Comparison of ENCODE assay signal across 24 cellular contexts in genomic region chr1:25554886-25555752, GRCh38. TPM values are rescaled to one million over a fixed set of nuclear protein-coding genes. Genes with fewer than 3 reads are reported as not detected.
DNase-seq lines count a peak whose midpoint lies in the region; ATAC-seq and TF ChIP-seq lines count a peak whose summit lies in the region.
"Had no signal": no experiment of that assay in that cellular context is flagged by ENCODE, and none has a peak within 500 bp of the region (broad histone marks: within the 10 kb centered on the region; RNA-seq: fewer than 3 reads in every experiment).

No MANE protein-coding gene starts in this region.

- H4K20me1 ChIP-seq in PC-9 (ENCODE audit: insufficient read depth): no peaks in the 10 kb centered on the region

- intact Hi-C loops in activated CD8-positive, alpha-beta T cell treated with anti-CD3 and anti-CD28 coated beads for 36 hours (cut with micrococcal nuclease): no loop called here
- intact Hi-C loops in activated T-helper 2 cell treated with anti-CD3 and anti-CD28 coated beads, Interferon-gamma antibody, Interleukin-2, Interleukin-4, amounts not matched to agents 10 μg/mL and 5 μg/mL and 100 μg/mL, durations not matched to agents 14 hours and 24 hours and 36 hours (cut with micrococcal nuclease): no loop called here
- intact Hi-C loops in PC-9 (cut with micrococcal nuclease; ENCODE audit: unreplicated experiment): no loop called here

- H3K27me3 Mint-ChIP-seq in activated CD8-positive, alpha-beta T cell treated with anti-CD3 and anti-CD28 coated beads, Interleukin-2, amount 10 ng/mL, durations not matched to agents 7 days and 5 days (ENCODE audit: low read depth): no peaks in the 10 kb centered on the region
- H3K27me3 Mint-ChIP-seq in activated CD8-positive, alpha-beta T cell treated with anti-CD3 and anti-CD28 coated beads for 36 hours: no peaks in the 10 kb centered on the region
- H3K27me3 Mint-ChIP-seq in T-helper 17 cell: no peaks in the 10 kb centered on the region
- peaks cover 4% of the 10 kb centered on the region for H3K27me3 Mint-ChIP-seq in activated T-helper 2 cell treated with anti-CD3 and anti-CD28 coated beads, Interferon-gamma antibody, Interleukin-2, Interleukin-4, amounts not matched to agents 10 μg/mL and 5 μg/mL and 100 μg/mL, durations not matched to agents 14 hours and 24 hours and 36 hours (ENCODE audit: low read depth)
- H3K27me3 Mint-ChIP-seq: activated CD4-positive, alpha-beta T cell treated with anti-CD3 and anti-CD28 coated beads, Interleukin-2, amount 10 ng/mL, durations not matched to agents 24 days and 14 days; progenitor cell of endocrine pancreas had no signal

- H2AFZ ChIP-seq in PC-9: no peak overlapping the region

- peak overlapping the region; percentile 57 for H3K27ac Mint-ChIP-seq in activated CD8-positive, alpha-beta T cell treated with anti-CD3 and anti-CD28 coated beads, Interleukin-2, amount 10 ng/mL, durations not matched to agents 7 days and 5 days
- H3K27ac Mint-ChIP-seq in activated CD8-positive, alpha-beta T cell treated with anti-CD3 and anti-CD28 coated beads for 36 hours: no peak overlapping the region
- peak overlapping the region; percentile 87 for H3K27ac Mint-ChIP-seq in T-helper 17 cell
- no peak overlapping the region for H3K27ac Mint-ChIP-seq in activated T-helper 2 cell treated with anti-CD3 and anti-CD28 coated beads, Interferon-gamma antibody, Interleukin-2, Interleukin-4, amounts not matched to agents 10 μg/mL and 5 μg/mL and 100 μg/mL, durations not matched to agents 14 hours and 24 hours and 36 hours
- H3K27ac Mint-ChIP-seq: activated CD4-positive, alpha-beta T cell treated with anti-CD3 and anti-CD28 coated beads, Interleukin-2, amount 10 ng/mL, durations not matched to agents 24 days and 14 days; activated naive CD4-positive, alpha-beta T cell treated with anti-CD3 and anti-CD28 coated beads for 36 hours; nephron progenitor cell; progenitor cell of endocrine pancreas had no signal

- TF ChIP-seq CTCF in activated CD8-positive, alpha-beta T cell treated with anti-CD3 and anti-CD28 coated beads for 36 hours (IDR thresholded peaks at IDR 0.05): no peak
- TF ChIP-seq CTCF in fibroblast of pulmonary artery (IDR thresholded peaks at IDR 0.05; ENCODE audit: low read length, missing control alignments): no peak
- TF ChIP-seq CTCF in thoracic aorta (IDR thresholded peaks at IDR 0.05): no peak
- TF ChIP-seq CTCF in PC-9 (conservative IDR thresholded peaks at IDR 0.05): no peak

- no peaks in the 10 kb centered on the region for H3K27me3 ChIP-seq in thoracic aorta (replicated peaks; ENCODE audit: insufficient read depth)
- H3K27me3 ChIP-seq in PC-9 (ENCODE audit: insufficient read depth, low read depth): no peaks in the 10 kb centered on the region
- H3K27me3 ChIP-seq: foreskin keratinocyte, stomach had no signal

- no TSS peak for BruUV-seq in PC-9 (replicated peaks; lab: Mats Ljungman, UMichigan)

- H3K36me3 ChIP-seq in thoracic aorta (peaks cover 3% of the 10 kb centered on the region), PC-9 (ENCODE audit: low read depth) (no peaks in the 10 kb centered on the region)

- 0 out of 2 replicates have a peak, but pooled peaks cover 15% of the 10 kb centered on the region for H3K79me2 ChIP-seq in PC-9 (ENCODE audit: low read depth)

- no peak overlapping the region for H3K4me2 ChIP-seq in PC-9
- H3K4me2 ChIP-seq: A549, smooth muscle cell had no signal

- H3K27ac ChIP-seq in thoracic aorta (peak overlapping the region; percentile 58 to 92), PC-9 (no peak overlapping the region)
- H3K27ac ChIP-seq: A549, foreskin keratinocyte had no signal

- no peaks in the 10 kb centered on the region for H3K9me3 Mint-ChIP-seq in activated CD8-positive, alpha-beta T cell treated with anti-CD3 and anti-CD28 coated beads, Interleukin-2, amount 10 ng/mL, durations not matched to agents 7 days and 5 days (ENCODE audit: insufficient read depth)
- H3K9me3 Mint-ChIP-seq in activated CD8-positive, alpha-beta T cell treated with anti-CD3 and anti-CD28 coated beads for 36 hours: no peaks in the 10 kb centered on the region
- H3K9me3 Mint-ChIP-seq in activated T-helper 2 cell treated with anti-CD3 and anti-CD28 coated beads, Interferon-gamma antibody, Interleukin-2, Interleukin-4, amounts not matched to agents 10 μg/mL and 5 μg/mL and 100 μg/mL, durations not matched to agents 14 hours and 24 hours and 36 hours: no peaks in the 10 kb centered on the region
- H3K9me3 Mint-ChIP-seq: activated CD4-positive, alpha-beta T cell treated with anti-CD3 and anti-CD28 coated beads, Interleukin-2, amount 10 ng/mL, durations not matched to agents 24 days and 14 days; activated naive CD4-positive, alpha-beta T cell treated with anti-CD3 and anti-CD28 coated beads for 36 hours; nephron progenitor cell had no signal

- POLR2A ChIA-PET in activated CD8-positive, alpha-beta T cell treated with anti-CD3 and anti-CD28 coated beads, Interleukin-2, amount 10 ng/mL, durations not matched to agents 7 days and 5 days (lab: Charles Lee): interaction anchor here (0.6 to 1.6 kb wide), 2 partner anchors 10 to 20 kb away, joined by 3 to 7 read pairs; no protein-coding TSS in a partner anchor
- POLR2A ChIA-PET in activated CD8-positive, alpha-beta T cell treated with anti-CD3 and anti-CD28 coated beads for 36 hours (lab: Charles Lee): interaction anchor here (0.7 to 2.0 kb wide), 4 partner anchors 9 to 276 kb away, joined by 3 to 12 read pairs (median 4); no protein-coding TSS in a partner anchor
- POLR2A ChIA-PET in PC-9 (lab: Charles Lee; ENCODE audit: unreplicated experiment): no interaction called here

- H3K4me1 ChIP-seq in thoracic aorta (ENCODE audit: control insufficient read depth in 1 of 2, low read depth in 2 of 2): peaks cover 35 to 70% of the 10 kb centered on the region in 2 donors
- peaks cover 24% of the 10 kb centered on the region for H3K4me1 ChIP-seq in PC-9 (replicated peaks; ENCODE audit: insufficient read depth)

- no peak overlapping the region for H3K4me3 Mint-ChIP-seq in activated CD8-positive, alpha-beta T cell treated with anti-CD3 and anti-CD28 coated beads, Interleukin-2, amount 10 ng/mL, durations not matched to agents 7 days and 5 days
- no peak overlapping the region for H3K4me3 Mint-ChIP-seq in activated CD8-positive, alpha-beta T cell treated with anti-CD3 and anti-CD28 coated beads for 36 hours
- peak overlapping the region; percentile 43 for H3K4me3 Mint-ChIP-seq in T-helper 17 cell
- no peak overlapping the region for H3K4me3 Mint-ChIP-seq in activated T-helper 2 cell treated with anti-CD3 and anti-CD28 coated beads, Interferon-gamma antibody, Interleukin-2, Interleukin-4, amounts not matched to agents 10 μg/mL and 5 μg/mL and 100 μg/mL, durations not matched to agents 14 hours and 24 hours and 36 hours (ENCODE audit: low read depth)
- H3K4me3 Mint-ChIP-seq: activated CD4-positive, alpha-beta T cell treated with anti-CD3 and anti-CD28 coated beads, Interleukin-2, amount 10 ng/mL, durations not matched to agents 24 days and 14 days; activated naive CD4-positive, alpha-beta T cell treated with anti-CD3 and anti-CD28 coated beads for 36 hours; nephron progenitor cell had no signal

- H3K4me3 ChIP-seq in fibroblast of pulmonary artery (replicated peaks; ENCODE audit: low read depth, low read length): no peak overlapping the region
- no peak overlapping the region for H3K4me3 ChIP-seq in thoracic aorta
- H3K4me3 ChIP-seq in PC-9: no peak overlapping the region
- H3K4me3 ChIP-seq: A549, GM12878, smooth muscle cell, stomach had no signal

- peaks cover 85% of the 10 kb centered on the region for H3K4me1 Mint-ChIP-seq in activated CD8-positive, alpha-beta T cell treated with anti-CD3 and anti-CD28 coated beads, Interleukin-2, amount 10 ng/mL, durations not matched to agents 7 days and 5 days (ENCODE audit: low read depth)
- H3K4me1 Mint-ChIP-seq in activated CD8-positive, alpha-beta T cell treated with anti-CD3 and anti-CD28 coated beads for 36 hours (ENCODE audit: low read depth): peaks cover 84% of the 10 kb centered on the region
- H3K4me1 Mint-ChIP-seq in T-helper 17 cell: peaks cover 75% of the 10 kb centered on the region
- H3K4me1 Mint-ChIP-seq in activated T-helper 2 cell treated with anti-CD3 and anti-CD28 coated beads, Interferon-gamma antibody, Interleukin-2, Interleukin-4, amounts not matched to agents 10 μg/mL and 5 μg/mL and 100 μg/mL, durations not matched to agents 14 hours and 24 hours and 36 hours (ENCODE audit: low read depth): peaks cover 22% of the 10 kb centered on the region

- CTCF ChIA-PET in activated CD8-positive, alpha-beta T cell treated with anti-CD3 and anti-CD28 coated beads, Interleukin-2, amount 10 ng/mL, durations not matched to agents 7 days and 5 days (lab: Charles Lee): interaction anchor here (0.8 to 2.7 kb wide), 4 partner anchors 10 to 243 kb away, joined by 3 to 8 read pairs (median 4); no protein-coding TSS in a partner anchor
- CTCF ChIA-PET in activated CD8-positive, alpha-beta T cell treated with anti-CD3 and anti-CD28 coated beads for 36 hours (lab: Charles Lee): interaction anchor here (1.1 to 2.2 kb wide), 7 partner anchors 11 to 443 kb away, joined by 3 to 7 read pairs (median 6); partner anchors contain the start of gene PAFAH2
- CTCF ChIA-PET in PC-9 (lab: Charles Lee): no interaction called here

- H3K9me3 ChIP-seq in T-helper 17 cell (ENCODE audit: control insufficient read depth, low read length, poor library complexity, severe bottlenecking) (no peaks in the 10 kb centered on the region), thoracic aorta (no peaks in the 10 kb centered on the region), PC-9 (ENCODE audit: insufficient read depth, low read depth) (no peaks in the 10 kb centered on the region)
- H3K9me3 ChIP-seq: A549, stomach had no signal

- H3K36me3 Mint-ChIP-seq in activated CD8-positive, alpha-beta T cell treated with anti-CD3 and anti-CD28 coated beads, Interleukin-2, amount 10 ng/mL, durations not matched to agents 7 days and 5 days (ENCODE audit: low read depth): peaks cover 55% of the 10 kb centered on the region
- peaks cover 19% of the 10 kb centered on the region for H3K36me3 Mint-ChIP-seq in activated CD8-positive, alpha-beta T cell treated with anti-CD3 and anti-CD28 coated beads for 36 hours (ENCODE audit: low read depth)
- peaks cover 2% of the 10 kb centered on the region for H3K36me3 Mint-ChIP-seq in T-helper 17 cell (ENCODE audit: low read depth)
- peaks cover 8% of the 10 kb centered on the region for H3K36me3 Mint-ChIP-seq in activated T-helper 2 cell treated with anti-CD3 and anti-CD28 coated beads, Interferon-gamma antibody, Interleukin-2, Interleukin-4, amounts not matched to agents 10 μg/mL and 5 μg/mL and 100 μg/mL, durations not matched to agents 14 hours and 24 hours and 36 hours (ENCODE audit: low read depth)

- no peak for DNase-seq in activated CD8-positive, alpha-beta T cell treated with anti-CD3 and anti-CD28 coated beads, Interleukin-2, amount 10 ng/mL, durations not matched to agents 7 days and 5 days
- DNase-seq in activated CD8-positive, alpha-beta T cell treated with anti-CD3 and anti-CD28 coated beads for 36 hours: no peak
- DNase-seq in T-helper 17 cell: no peak
- peak; percentile 24 for DNase-seq in fibroblast of pulmonary artery (ENCODE audit: low read depth)
- DNase-seq in thoracic aorta (ENCODE audit: low spot score): no peak
- DNase-seq in activated T-helper 2 cell treated with anti-CD3 and anti-CD28 coated beads, Interferon-gamma antibody, Interleukin-2, Interleukin-4, amounts not matched to agents 10 μg/mL and 5 μg/mL and 100 μg/mL, durations not matched to agents 14 hours and 24 hours and 36 hours (ENCODE audit: low spot score): no peak
- no peak for DNase-seq in NCI-H1092 (lab: John Stamatoyannopoulos, UW)
- DNase-seq in PC-9: no peak
- DNase-seq: activated CD4-positive, alpha-beta T cell treated with anti-CD3 and anti-CD28 coated beads, Interleukin-2, amount 10 ng/mL, durations not matched to agents 24 days and 14 days; activated naive CD4-positive, alpha-beta T cell treated with anti-CD3 and anti-CD28 coated beads for 36 hours; DMS153; foreskin keratinocyte; GOT3; hypothalamus; mesendoderm; NCI-H187; nephron progenitor cell; stimulated activated CD4-positive, alpha-beta T cell treated with anti-CD3 and anti-CD28 coated beads, Interleukin-4, amount 100 ng/mL, for 24 hours; stomach; SW 1271 had no signal

- 0 out of 2 replicates have a peak, but pooled peaks cover 8% of the 10 kb centered on the region for H3F3A ChIP-seq in PC-9 (ENCODE audit: insufficient read depth, low read depth)

- no peaks in the 10 kb centered on the region for H3K9me2 ChIP-seq in PC-9 (ENCODE audit: insufficient read depth)

- no peak for ATAC-seq in activated CD8-positive, alpha-beta T cell treated with anti-CD3 and anti-CD28 coated beads, Interleukin-2, amount 10 ng/mL, durations not matched to agents 7 days and 5 days
- no peak for ATAC-seq in activated CD8-positive, alpha-beta T cell treated with anti-CD3 and anti-CD28 coated beads for 36 hours
- ATAC-seq in T-helper 17 cell (no peak), thoracic aorta (ENCODE audit: insufficient number of reproducible peaks, low FRiP score, low read depth) (no peak)
- ATAC-seq: A549, foreskin keratinocyte, GM12878 had no signal

RNA-seq across cellular contexts. Expression of gene LDLRAP1, which starts 11.7 kb away (rescaled TPM):
- 10 to 100 TPM; 30.7 to 31.3 TPM for total RNA-seq in activated CD8-positive, alpha-beta T cell treated with anti-CD3 and anti-CD28 coated beads, Interleukin-2, amount 10 ng/mL, durations not matched to agents 7 days and 5 days
- total RNA-seq in activated CD8-positive, alpha-beta T cell treated with anti-CD3 and anti-CD28 coated beads for 36 hours: 10 to 100 TPM; 13.4 to 14.5 TPM
- total RNA-seq in T-helper 17 cell: 10 to 100 TPM; 90.3 to 96.6 TPM
- 10 to 100 TPM; 35.2 to 55.2 TPM for total RNA-seq in thoracic aorta
- total RNA-seq in activated T-helper 2 cell treated with anti-CD3 and anti-CD28 coated beads, Interferon-gamma antibody, Interleukin-2, Interleukin-4, amounts not matched to agents 10 μg/mL and 5 μg/mL and 100 μg/mL, durations not matched to agents 14 hours and 24 hours and 36 hours: 6.3 and 7.2 TPM in 2 replicates
- total RNA-seq in PC-9 (2021): 24.7 and 29.2 TPM in 2 replicates

Comparison
In these comparisons a context has a peak if more than half of its experiments do, and no peak if none do; other contexts are left out.
1. H3K27ac Mint-ChIP-seq: peak in activated CD8-positive, alpha-beta T cell treated with anti-CD3 and anti-CD28 coated beads, Interleukin-2, amount 10 ng/mL, durations not matched to agents 7 days and 5 days (single experiment) and T-helper 17 cell (single experiment); none in activated CD8-positive, alpha-beta T cell treated with anti-CD3 and anti-CD28 coated beads for 36 hours (single experiment) and activated T-helper 2 cell treated with anti-CD3 and anti-CD28 coated beads, Interferon-gamma antibody, Interleukin-2, Interleukin-4, amounts not matched to agents 10 μg/mL and 5 μg/mL and 100 μg/mL, durations not matched to agents 14 hours and 24 hours and 36 hours (single experiment).